24 cellular contexts compared by ENCODE assay signal in genomic region chr16:7602424-7602935, GRCh38.
"Had no signal": no experiment of that assay in that cellular context is flagged by ENCODE, and none has a peak within 500 bp of the region (broad histone marks: within the 10 kb centered on the region; RNA-seq: fewer than 3 reads in every experiment).

No MANE protein-coding gene starts in this region.

- DNase-seq: activated B cell treated with CpG ODN at 0.5 μM for 24 hours; activated CD4-positive, alpha-beta T cell treated with anti-CD3 and anti-CD28 coated beads for 1 hour; activated CD4-positive, alpha-beta T cell treated with anti-CD3 and anti-CD28 coated beads, Interleukin-2, amount 10 ng/mL, durations not matched to agents 24 days and 14 days; activated CD4-positive, alpha-beta T cell treated with anti-CD3 and anti-CD28 coated beads, Interleukin-2, amount 50 U/mL, for 48 hours; activated CD8-positive, alpha-beta memory T cell treated with anti-CD3 and anti-CD28 coated beads for 24 hours; activated gamma-delta T cell; activated naive CD4-positive, alpha-beta T cell treated with anti-CD3 and anti-CD28 coated beads for 36 hours; activated T-cell treated with anti-CD3 and anti-CD28 coated beads, Interleukin-2, amount 50 U/mL, for 48 hours; amygdala; brain microvascular endothelial cell; MG63; MV-4-11; NCI-H1092 treated with DMSO at 0.1 percent for 48 hours; NCI-H1417 treated with DMSO at 0.1 percent for 48 hours; NCI-H1694; NCI-H2029; NCI-H2107; NCI-H345; NCI-H510A; PC-9; SHP77 treated with DMSO at 0.1 percent for 48 hours; T-helper 17 cell; T-helper 9 cell had no signal

- H3K27me3 ChIP-seq: brain microvascular endothelial cell, cardiac muscle cell, MG63 had no signal

- H3K9me3 ChIP-seq: MG63 had no signal

- H3K4me2 ChIP-seq: PC-9 had no signal

- H3K27ac ChIP-seq: brain microvascular endothelial cell, cardiac muscle cell, PC-9 had no signal

- H2AFZ ChIP-seq: PC-9 had no signal

- H3K4me3 ChIP-seq: cardiac muscle cell, MG63, PC-9 had no signal

- H3K36me3 ChIP-seq: brain microvascular endothelial cell, cardiac muscle cell, MG63 had no signal
